9 cellular contexts compared by ENCODE assay signal in the genomic region with DNA sequence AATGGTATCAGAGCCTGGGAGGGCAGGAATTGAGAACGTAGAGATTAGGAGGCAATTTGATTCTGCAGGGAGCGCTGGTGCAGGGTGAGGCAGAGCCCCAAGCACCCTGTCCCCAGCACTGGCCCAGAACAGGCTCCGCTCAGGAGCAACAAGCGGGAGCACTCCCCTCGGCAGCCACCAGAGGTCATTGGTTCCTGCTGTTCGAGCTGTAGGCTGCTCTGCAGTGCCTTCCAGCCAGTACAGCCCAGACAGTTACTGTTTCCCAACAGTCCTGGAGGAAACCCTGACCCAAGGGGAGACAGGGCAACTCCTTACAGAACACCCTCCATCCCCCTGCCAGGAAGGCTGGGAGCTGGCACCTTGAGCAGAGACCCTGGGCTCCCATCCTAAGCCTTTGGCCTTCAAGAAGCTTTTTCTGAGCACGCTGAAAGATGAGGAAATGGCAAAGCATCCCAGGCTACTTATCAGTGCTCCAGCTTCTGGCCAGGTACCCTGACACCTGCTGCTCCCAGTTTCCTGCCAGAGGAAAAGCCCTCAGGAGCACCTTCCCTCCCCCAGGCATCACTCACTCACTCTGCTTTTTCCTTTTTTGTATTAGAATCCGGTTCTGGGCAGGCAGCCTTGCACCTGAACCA.
DNase-seq lines count a peak whose midpoint lies in the region; ATAC-seq and TF ChIP-seq lines count a peak whose summit lies in the region.
"Had no signal": no experiment of that assay in that cellular context is flagged by ENCODE, and none has a peak within 500 bp of the region (broad histone marks: within the 10 kb centered on the region; RNA-seq: fewer than 3 reads in every experiment).

No MANE protein-coding gene starts in this region.

- H3K4me3 ChIP-seq in WERI-Rb-1 (ENCODE audit: low read depth, low read length) (no peak overlapping the region), mammary epithelial cell (replicated peaks in 1 of 3; ENCODE audit: insufficient read depth in 1 of 3, low read depth in 2 of 3, low read length in 3 of 3) (no peak overlapping the region), kidney epithelial cell (ENCODE audit: low read depth, low read length) (no peak overlapping the region)
- H3K4me3 ChIP-seq: BLaER1 had no signal

- peaks cover 7% of the 10 kb centered on the region for H3K4me1 ChIP-seq in mammary epithelial cell (ENCODE audit: insufficient read depth, low read length)

- ATAC-seq in HG02943 (IDR thresholded peaks at IDR 0.05; ENCODE audit: low read depth, unreplicated experiment) = peak; percentile 69

- no peaks in the 10 kb centered on the region for H3K9me3 ChIP-seq in WERI-Rb-1 (ENCODE audit: severe bottlenecking)
- H3K9me3 ChIP-seq in mammary epithelial cell (replicated peaks; ENCODE audit: insufficient read depth, low read length) = no peaks in the 10 kb centered on the region
- H3K9me3 ChIP-seq: BLaER1 had no signal

- H3K9ac ChIP-seq in mammary epithelial cell (ENCODE audit: insufficient read depth, low read length) = no peak overlapping the region
- H3K9ac ChIP-seq: BLaER1 had no signal

- WGBS in mammary epithelial cell (ENCODE audit: low coverage, missing lambda C conversion rate) = 38% methylated on average over 8 of the region's 8 CpGs

- no peak overlapping the region for H2AFZ ChIP-seq in mammary epithelial cell (ENCODE audit: low read depth, low read length)

- DNase-seq in NK-92 treated with Interleukin-12 subunit alpha and Interleukin-12 subunit beta, amount 100 ng/mL, for 24 hours (lab: John Stamatoyannopoulos, UW) = peak; percentile 51
- DNase-seq in NK-92 (lab: John Stamatoyannopoulos, UW; ENCODE audit: unreplicated experiment) (no peak), NCI-H2107 (lab: John Stamatoyannopoulos, UW) (peak; percentile 53), WERI-Rb-1 (peak; percentile 87), mammary epithelial cell (peak; percentile 43), kidney epithelial cell (ENCODE audit: low read depth) (no peak)
- peak; percentile 76 for DNase-seq in stimulated activated CD4-positive, alpha-beta T cell treated with anti-CD3 and anti-CD28 coated beads, Interleukin-2, amount 100 ng/mL, for 24 hours

- no peaks in the 10 kb centered on the region for H3K79me2 ChIP-seq in mammary epithelial cell (ENCODE audit: insufficient read depth, low read length)

- no peaks in the 10 kb centered on the region for H4K20me1 ChIP-seq in mammary epithelial cell (ENCODE audit: insufficient read depth, low read length)

- dilution Hi-C loops in mammary epithelial cell (cut with HindIII; ENCODE audit: low sequenced_read_pairs) = loop anchor here (25.0 kb wide), 1 partner anchor 510 kb away; no protein-coding TSS in a partner anchor

- in situ Hi-C loops in mammary epithelial cell (cut with MboI; ENCODE audit: low sequenced_read_pairs in 2 of 2) = no loop called here

- no peak overlapping the region for H3K4me2 ChIP-seq in mammary epithelial cell (ENCODE audit: insufficient read depth, low read depth, low read length)
- H3K4me2 ChIP-seq: BLaER1 had no signal

- H3K27ac ChIP-seq in WERI-Rb-1 (no peak overlapping the region), mammary epithelial cell (ENCODE audit: insufficient read depth, low read depth, low read length) (no peak overlapping the region)
- H3K27ac ChIP-seq: BLaER1 had no signal

- peak; percentile 99 for TF ChIP-seq CTCF in WERI-Rb-1 (IDR thresholded peaks at IDR 0.05; ENCODE audit: low read depth, low read length)
- peak; percentile 82 to 90 for TF ChIP-seq CTCF in mammary epithelial cell (conservative IDR thresholded peaks at IDR 0.05 in 1 of 2, IDR thresholded peaks at IDR 0.05 in 1 of 2; ENCODE audit: extremely low read depth in 1 of 2, insufficient read depth in 1 of 2, low read depth in 1 of 2, low read length in 2 of 2)
- peak; percentile 93 for TF ChIP-seq CTCF in kidney epithelial cell (IDR thresholded peaks at IDR 0.05; ENCODE audit: insufficient read depth, low read length, poor library complexity, severe bottlenecking)

- CTCF ChIA-PET in mammary epithelial cell (lab: Charles Lee; ENCODE audit: low non-redundant PET) = interaction anchor here (0.5 to 0.7 kb wide), 4 partner anchors 48 to 582 kb away, joined by 3 to 29 read pairs (median 8); no protein-coding TSS in a partner anchor

- H3K27me3 ChIP-seq in WERI-Rb-1 (ENCODE audit: insufficient read depth, low read depth, severe bottlenecking) = no peaks in the 10 kb centered on the region
- no peaks in the 10 kb centered on the region for H3K27me3 ChIP-seq in mammary epithelial cell (ENCODE audit: insufficient read depth, low read length)
- no peaks in the 10 kb centered on the region for H3K27me3 ChIP-seq in kidney epithelial cell (ENCODE audit: control insufficient read depth, insufficient read depth, low read length)
- H3K27me3 ChIP-seq: BLaER1 had no signal

- BruUV-seq in mammary epithelial cell (replicated peaks; lab: Mats Ljungman, UMichigan) = no TSS peak

- intact Hi-C loops in mammary epithelial cell (cut with micrococcal nuclease) = loop anchor here (1.0 kb wide), 4 partner anchors 108 to 514 kb away; no protein-coding TSS in a partner anchor

- no peaks in the 10 kb centered on the region for H3K36me3 ChIP-seq in WERI-Rb-1
- no peaks in the 10 kb centered on the region for H3K36me3 ChIP-seq in mammary epithelial cell (ENCODE audit: insufficient read depth, low read length)
- no peaks in the 10 kb centered on the region for H3K36me3 ChIP-seq in kidney epithelial cell (ENCODE audit: control insufficient read depth, insufficient read depth, low read length)

Comparison
In these comparisons a context has a peak if more than half of its experiments do, and no peak if none do; other contexts are left out.
1. DNase-seq: peak in NK-92 treated with Interleukin-12 subunit alpha and Interleukin-12 subunit beta, amount 100 ng/mL, for 24 hours (single experiment), NCI-H2107 (single experiment), WERI-Rb-1 (single experiment), mammary epithelial cell (single experiment) and stimulated activated CD4-positive, alpha-beta T cell treated with anti-CD3 and anti-CD28 coated beads, Interleukin-2, amount 100 ng/mL, for 24 hours (2 of 2); none in NK-92 (single experiment) and kidney epithelial cell (single experiment).
2. Peak in every context shown above with its lines, with median percentiles within 50 percentile points of each other: CTCF ChIP-seq.